ENCODE assay signal across 8 cellular contexts in genomic region chr21:45535341-45536081, GRCh38. TPM values are rescaled to one million over a fixed set of nuclear protein-coding genes. Genes with fewer than 3 reads are reported as not detected.
DNase-seq lines count a peak whose midpoint lies in the region; ATAC-seq and TF ChIP-seq lines count a peak whose summit lies in the region.

No MANE protein-coding gene starts in this region.

- no peak for TF ChIP-seq POLR2A in breast epithelium (IDR thresholded peaks at IDR 0.05)

- H3K4me3 ChIP-seq in left lung (peak overlapping the region in 1 of 2 donors; percentile 22), subcutaneous abdominal adipose tissue (ENCODE audit: low read depth in 1 of 5, low read length in 5 of 5) (peak overlapping the region in 1 of 5 donors; percentile 30), breast epithelium (no peak overlapping the region)

- H3K36me3 ChIP-seq in left lung (peaks cover 0 to 41% of the 10 kb centered on the region in 2 donors), subcutaneous abdominal adipose tissue (ENCODE audit: control insufficient read depth in 5 of 5, insufficient read depth in 5 of 5, low read length in 5 of 5) (peaks cover 0 to 11% (median 6%) of the 10 kb centered on the region in 5 donors), breast epithelium (no peaks in the 10 kb centered on the region)

- intact Hi-C loops in left lung (cut with DNase I) (no loop called here), breast epithelium (cut with DNase I; ENCODE audit: low total_unique reads) (no loop called here)

- no peak for TF ChIP-seq CTCF in left lung (IDR thresholded peaks at IDR 0.05)
- no peak for TF ChIP-seq CTCF in breast epithelium (IDR thresholded peaks at IDR 0.05)

- peaks cover 0 to 49% of the 10 kb centered on the region in 2 donors for H3K4me1 ChIP-seq in left lung
- peaks cover 1 to 46% (median 31%) of the 10 kb centered on the region in 5 donors for H3K4me1 ChIP-seq in subcutaneous abdominal adipose tissue (ENCODE audit: control insufficient read depth in 5 of 5, insufficient read depth in 5 of 5, low read length in 5 of 5)
- H3K4me1 ChIP-seq in breast epithelium: no peaks in the 10 kb centered on the region

- H3K27ac ChIP-seq in left lung (peak overlapping the region; percentile 53 to 88), subcutaneous abdominal adipose tissue (ENCODE audit: low read depth, low read length) (peak overlapping the region; percentile 57), breast epithelium (no peak overlapping the region)

- peak; percentile 13 for DNase-seq in activated CD4-positive, CD25-positive, alpha-beta regulatory T cell treated with anti-CD3 and anti-CD28 coated beads, Interleukin-2, amount 50 U/mL, for 72 hours
- no peak for DNase-seq in activated CD4-positive, CD25-positive, alpha-beta regulatory T cell (lab: John Stamatoyannopoulos, UW)
- DNase-seq in activated CD8-positive, alpha-beta memory T cell treated with anti-CD3 and anti-CD28 coated beads, Interleukin-2, amount 50 U/mL, for 4 hours: peak; percentile 12
- peak; percentile 87 for DNase-seq in left lung
- DNase-seq in breast epithelium (ENCODE audit: low spot score in 2 of 2): no peak

- H3K9ac ChIP-seq in subcutaneous abdominal adipose tissue (ENCODE audit: low read length in 5 of 5): peak overlapping the region in 1 of 5 donors; percentile 13

- H3K9me3 ChIP-seq in left lung (no peaks in the 10 kb centered on the region), subcutaneous abdominal adipose tissue (ENCODE audit: control insufficient read depth in 5 of 5, low read length in 5 of 5) (no peaks in the 10 kb centered on the region), breast epithelium (no peaks in the 10 kb centered on the region)

- H3K27me3 ChIP-seq in left lung: no peaks in the 10 kb centered on the region
- no peaks in the 10 kb centered on the region for H3K27me3 ChIP-seq in subcutaneous abdominal adipose tissue (ENCODE audit: control insufficient read depth in 5 of 5, insufficient read depth in 4 of 5, low read length in 5 of 5)
- no peaks in the 10 kb centered on the region for H3K27me3 ChIP-seq in breast epithelium

- ATAC-seq in left lung: peak; percentile 45
- ATAC-seq in GM19452 (IDR thresholded peaks at IDR 0.05; ENCODE audit: unreplicated experiment): no peak
- ATAC-seq in HG03139 (IDR thresholded peaks at IDR 0.05; ENCODE audit: unreplicated experiment): no peak

RNA-seq across cellular contexts. Expression of gene SLC19A1, which starts 6.7 kb away (rescaled TPM):
- total RNA-seq in left lung: 10 to 100 TPM; 32.7 to 50.4 TPM
- 1 to 10 TPM; 5.6 to 6.7 (median 6.6) TPM for total RNA-seq in breast epithelium

Comparison
In these comparisons a context has a peak if more than half of its experiments do, and no peak if none do; other contexts are left out.
1. DNase-seq: peak in activated CD4-positive, CD25-positive, alpha-beta regulatory T cell treated with anti-CD3 and anti-CD28 coated beads, Interleukin-2, amount 50 U/mL, for 72 hours (single experiment), activated CD8-positive, alpha-beta memory T cell treated with anti-CD3 and anti-CD28 coated beads, Interleukin-2, amount 50 U/mL, for 4 hours (single experiment) and left lung (2 of 2); none in activated CD4-positive, CD25-positive, alpha-beta regulatory T cell (0 of 4) and breast epithelium (0 of 2).
2. H3K27ac ChIP-seq: peak in left lung (2 of 2) and subcutaneous abdominal adipose tissue (single experiment); none in breast epithelium (0 of 2).
3. RNA of gene SLC19A1, which starts 6.7 kb away (total RNA-seq): 32.7 to 50.4 TPM in left lung; 5.6 to 6.7 TPM in breast epithelium; every median in the first group is over 4 times any median in the second.